In the genomic region with DNA sequence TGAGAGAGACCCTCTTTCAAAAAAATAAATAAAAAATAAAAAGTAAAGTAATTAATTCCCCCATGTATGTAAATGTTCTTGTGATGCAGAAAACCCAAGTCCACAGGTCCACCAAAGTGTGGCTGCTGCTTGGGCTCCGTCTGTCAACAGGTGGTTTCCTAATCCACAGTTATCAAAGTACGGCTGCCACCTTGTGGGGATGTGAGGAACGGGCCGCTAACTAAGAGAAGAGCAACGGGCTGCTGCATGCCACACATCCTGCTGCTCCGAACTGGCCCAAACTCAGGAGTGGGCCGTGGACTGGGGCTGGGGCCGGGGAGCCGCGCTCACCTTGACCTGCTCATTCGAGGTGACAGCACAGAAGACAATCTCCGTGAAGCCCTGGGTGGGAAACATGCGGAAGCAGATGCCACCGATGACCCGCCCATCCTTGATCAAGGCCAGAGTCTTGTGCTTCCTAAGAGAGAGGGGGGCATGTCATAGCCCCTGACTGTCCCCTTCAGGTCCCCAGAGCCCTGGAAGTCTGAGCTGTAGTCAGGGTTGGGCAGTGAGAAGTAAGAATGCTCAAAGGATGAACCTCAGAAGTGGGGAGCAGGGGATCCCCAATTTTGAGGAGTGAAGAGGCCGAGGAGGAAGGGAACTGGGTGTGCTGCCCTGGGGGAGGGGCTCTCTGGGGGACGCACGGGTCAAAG, we compare ENCODE assay signal across 8 cellular contexts. TPM values are rescaled to one million over a fixed set of nuclear protein-coding genes. Genes with fewer than 3 reads are reported as not detected.
DNase-seq lines count a peak whose midpoint lies in the region; ATAC-seq and TF ChIP-seq lines count a peak whose summit lies in the region.

No MANE protein-coding gene starts in this region.

- H3K4me3 ChIP-seq in BE2C (ENCODE audit: low read depth, low read length) = no peak overlapping the region
- H3K4me3 ChIP-seq in coronary artery = no peak overlapping the region
- H3K4me3 ChIP-seq in lower leg skin (ENCODE audit: low read depth, poor library complexity, severe bottlenecking) = no peak overlapping the region

- DNase-seq in BE2C (peak; percentile 84), NCI-H748 treated with DMSO at 0.1 percent for 48 hours (lab: John Stamatoyannopoulos, UW) (peak; percentile 61), coronary artery (ENCODE audit: low spot score) (no peak), lower leg skin (ENCODE audit: low spot score in 2 of 2) (peak; percentile 84 to 97)
- DNase-seq in activated CD4-positive, alpha-beta T cell treated with anti-CD3 and anti-CD28 coated beads, Interleukin-2, amount 10 ng/mL, durations not matched to agents 7 days and 5 days = peak; percentile 92
- DNase-seq in stimulated activated CD4-positive, alpha-beta T cell treated with anti-CD3 and anti-CD28 coated beads, TNF-alpha, amount 100 ng/mL, for 48 hours (ENCODE audit: low read depth in 3 of 3) = peak; percentile 62 to 76 (median 66)

- CTCF ChIA-PET in activated CD4-positive, alpha-beta T cell treated with anti-CD3 and anti-CD28 coated beads, Interleukin-2, amount 10 ng/mL, durations not matched to agents 7 days and 5 days (lab: Charles Lee) = interaction anchor here (1.0 to 8.5 kb wide), 6 partner anchors 11 to 100 kb away, joined by 3 to 71 read pairs (median 11); partner anchors contain the start of genes DNAJC7 and NKIRAS2

- peak overlapping the region; percentile 65 for H3K27ac Mint-ChIP-seq in activated CD4-positive, alpha-beta T cell treated with anti-CD3 and anti-CD28 coated beads, Interleukin-2, amount 10 ng/mL, durations not matched to agents 7 days and 5 days

- peaks cover 59% of the 10 kb centered on the region for H3K4me1 Mint-ChIP-seq in activated CD4-positive, alpha-beta T cell treated with anti-CD3 and anti-CD28 coated beads, Interleukin-2, amount 10 ng/mL, durations not matched to agents 7 days and 5 days

- H3K36me3 Mint-ChIP-seq in activated CD4-positive, alpha-beta T cell treated with anti-CD3 and anti-CD28 coated beads, Interleukin-2, amount 10 ng/mL, durations not matched to agents 7 days and 5 days (ENCODE audit: low read depth) = peaks cover 35% of the 10 kb centered on the region

- POLR2A ChIA-PET in activated CD4-positive, alpha-beta T cell treated with anti-CD3 and anti-CD28 coated beads, Interleukin-2, amount 10 ng/mL, durations not matched to agents 7 days and 5 days (lab: Charles Lee) = interaction anchor here (0.6 kb wide), 1 partner anchor 413 kb away, joined by 7 read pairs; no protein-coding TSS in a partner anchor

- 29 to 30% methylated on average over 18 of the region's 18 CpGs for WGBS in lower leg skin, 2 donors

- H3K4me1 ChIP-seq in BE2C = peaks cover 4% of the 10 kb centered on the region; the same call in 1 of the 2 replicates

- H3K27me3 Mint-ChIP-seq in activated CD4-positive, alpha-beta T cell treated with anti-CD3 and anti-CD28 coated beads, Interleukin-2, amount 10 ng/mL, durations not matched to agents 7 days and 5 days = no peaks in the 10 kb centered on the region

- no peaks in the 10 kb centered on the region for H3K27me3 ChIP-seq in BE2C

- peak; percentile 36 for ATAC-seq in HG03097 (IDR thresholded peaks at IDR 0.05; ENCODE audit: low FRiP score, unreplicated experiment)
- ATAC-seq in HG03442 (IDR thresholded peaks at IDR 0.05; ENCODE audit: unreplicated experiment) = no peak

- peaks cover 24% of the 10 kb centered on the region for H3K36me3 ChIP-seq in BE2C

- TF ChIP-seq POLR2A in lower leg skin (IDR thresholded peaks at IDR 0.05) = no peak

- H3K9me3 ChIP-seq in BE2C = no peaks in the 10 kb centered on the region

- intact Hi-C loops in lower leg skin (cut with DNase I; ENCODE audit: low total_unique reads) = loop anchor here (2.0 to 10.0 kb wide), 3 partner anchors 50 to 152 kb away; partner anchors contain the start of gene CNP

- TF ChIP-seq CTCF in BE2C (IDR thresholded peaks at IDR 0.05; ENCODE audit: low read depth, low read length) = peak; percentile 91
- TF ChIP-seq CTCF in coronary artery (IDR thresholded peaks at IDR 0.05) = peak; percentile 70
- no peak for TF ChIP-seq CTCF in lower leg skin (IDR thresholded peaks at IDR 0.05)

- no peaks in the 10 kb centered on the region for H3K9me3 Mint-ChIP-seq in activated CD4-positive, alpha-beta T cell treated with anti-CD3 and anti-CD28 coated beads, Interleukin-2, amount 10 ng/mL, durations not matched to agents 7 days and 5 days

- no peak overlapping the region for H3K4me3 Mint-ChIP-seq in activated CD4-positive, alpha-beta T cell treated with anti-CD3 and anti-CD28 coated beads, Interleukin-2, amount 10 ng/mL, durations not matched to agents 7 days and 5 days

- no peak overlapping the region for H3K27ac ChIP-seq in coronary artery

RNA-seq across cellular contexts. Expression of gene KAT2A, which starts 4.3 kb away (rescaled TPM):
- 65.6 TPM for polyA plus RNA-seq in BE2C (2012; ENCODE audit: insufficient read depth, insufficient read length, low read depth)
- total RNA-seq in activated CD4-positive, alpha-beta T cell treated with anti-CD3 and anti-CD28 coated beads, Interleukin-2, amount 10 ng/mL, durations not matched to agents 7 days and 5 days = 10 to 100 TPM; 47.9 to 48.3 TPM
- 10 to 100 TPM; 25.3 to 55.5 (median 37.1) TPM for total RNA-seq in lower leg skin

RNA-seq across cellular contexts. Expression of gene DHX58, which starts 4.3 kb away (rescaled TPM):
- not detected for polyA plus RNA-seq in BE2C (2012; ENCODE audit: insufficient read depth, insufficient read length, low read depth)
- 10 to 100 TPM; 52.4 to 54.3 TPM for total RNA-seq in activated CD4-positive, alpha-beta T cell treated with anti-CD3 and anti-CD28 coated beads, Interleukin-2, amount 10 ng/mL, durations not matched to agents 7 days and 5 days
- total RNA-seq in lower leg skin = 10 to 100 TPM in 3 of 4 donors, 1 to 10 TPM in 1; 7.5 to 16.5 (median 12.1) TPM

RNA-seq across cellular contexts. Expression of gene HSPB9, which starts 5.8 kb away (rescaled TPM):
- 0.68 TPM for polyA plus RNA-seq in BE2C (2012; ENCODE audit: insufficient read depth, insufficient read length, low read depth)
- total RNA-seq in activated CD4-positive, alpha-beta T cell treated with anti-CD3 and anti-CD28 coated beads, Interleukin-2, amount 10 ng/mL, durations not matched to agents 7 days and 5 days = not detected
- under 1 TPM in 1 of 4 donors, not detected in 3; 0.23 TPM for total RNA-seq in lower leg skin

RNA-seq across cellular contexts. Expression of gene ZNF385C, which starts 18.6 kb away (rescaled TPM):
- polyA plus RNA-seq in BE2C (2012; ENCODE audit: insufficient read depth, insufficient read length, low read depth) = 2.4 TPM
- total RNA-seq in activated CD4-positive, alpha-beta T cell treated with anti-CD3 and anti-CD28 coated beads, Interleukin-2, amount 10 ng/mL, durations not matched to agents 7 days and 5 days = not detected
- 1 to 10 TPM in 1 of 4 donors, under 1 TPM in 1, not detected in 2; 0.29 to 1.3 TPM for total RNA-seq in lower leg skin

RNA-seq across cellular contexts. Expression of gene RAB5C, which starts 37.9 kb away (rescaled TPM):
- polyA plus RNA-seq in BE2C (2012; ENCODE audit: insufficient read depth, insufficient read length, low read depth) = 319 TPM
- total RNA-seq in activated CD4-positive, alpha-beta T cell treated with anti-CD3 and anti-CD28 coated beads, Interleukin-2, amount 10 ng/mL, durations not matched to agents 7 days and 5 days = 100 to 1,000 TPM in 1 of 2 experiments, 10 to 100 TPM in 1; 97.1 to 108 TPM
- 100 to 1,000 TPM in 1 of 4 donors, 10 to 100 TPM in 3; 74.0 to 104 (median 87.4) TPM for total RNA-seq in lower leg skin

Comparison
In these comparisons a context has a peak if more than half of its experiments do, and no peak if none do; other contexts are left out.
1. CTCF ChIP-seq: peak in BE2C (single experiment) and coronary artery (single experiment); none in lower leg skin (0 of 3).